Comparison of ENCODE assay signal across 8 cellular contexts in genomic region chr17:17921192-17922082, GRCh38. TPM values are rescaled to one million over a fixed set of nuclear protein-coding genes. Genes with fewer than 3 reads are reported as not detected.
A peak's percentile ranks its signal among the peaks of the same experiment; 100 is the strongest.
DNase-seq lines count a peak whose midpoint lies in the region; ATAC-seq and TF ChIP-seq lines count a peak whose summit lies in the region.

No MANE protein-coding gene starts in this region.

- no peaks in the 10 kb centered on the region for H4K20me1 ChIP-seq in GM23338 (replicated peaks; ENCODE audit: insufficient read depth)

- ATAC-seq in GM23338 (peak; percentile 68), GM19463 (IDR thresholded peaks at IDR 0.05; ENCODE audit: unreplicated experiment) (no peak)

- H3K27me3 ChIP-seq in GM23338 (ENCODE audit: insufficient read depth): no peaks in the 10 kb centered on the region

- peak; percentile 90 for DNase-seq in GM23338 (ENCODE audit: low spot score)
- DNase-seq in SW 1271 (lab: John Stamatoyannopoulos, UW): peak; percentile 89 to 98
- peak; percentile 91 to 95 for DNase-seq in foreskin fibroblast
- DNase-seq in nucleus accumbens (lab: John Stamatoyannopoulos, UW): peak in 43 of 56 donors; percentile 30 to 80 (median 53)
- no peak for DNase-seq in D341Med (ENCODE audit: low spot score)
- no peak for DNase-seq in SHP77 (lab: John Stamatoyannopoulos, UW)
- no peak for DNase-seq in DMS153 treated with DMSO at 0.1 percent for 48 hours (lab: John Stamatoyannopoulos, UW; ENCODE audit: unreplicated experiment)

- H3K27me3 Mint-ChIP-seq in GM23338 (ENCODE audit: insufficient read depth, low read depth, poor library complexity): peaks cover 13% of the 10 kb centered on the region

- peak overlapping the region; percentile 70 for H3K4me2 ChIP-seq in GM23338

- H3K27ac ChIP-seq in GM23338 (ENCODE audit: low read depth): peak overlapping the region; percentile 95

- H3K9me3 Mint-ChIP-seq in GM23338: no peaks in the 10 kb centered on the region

- H3F3A ChIP-seq in GM23338 (replicated peaks; ENCODE audit: low read depth): peaks cover 10% of the 10 kb centered on the region; the same call in 1 of the 2 replicates

- peaks cover 23% of the 10 kb centered on the region for H3K4me1 ChIP-seq in GM23338 (ENCODE audit: insufficient read depth)

- H3K36me3 Mint-ChIP-seq in GM23338 (ENCODE audit: low read depth): no peaks in the 10 kb centered on the region

- no peaks in the 10 kb centered on the region for H3K9me2 ChIP-seq in GM23338 (ENCODE audit: insufficient read depth)

- H3K36me3 ChIP-seq in GM23338 (ENCODE audit: insufficient read depth): no peaks in the 10 kb centered on the region

- H3K4me1 Mint-ChIP-seq in GM23338: peaks cover 30% of the 10 kb centered on the region

- TF ChIP-seq CTCF in GM23338 (conservative IDR thresholded peaks at IDR 0.05; ENCODE audit: low read depth in 2 of 2): peak in 1 of 2 experiments; percentile 40; a peak in 2 of 4 replicates
- no peak for TF ChIP-seq CTCF in foreskin fibroblast (IDR thresholded peaks at IDR 0.05; ENCODE audit: low read depth, low read length)

- no peaks in the 10 kb centered on the region for H3K79me2 ChIP-seq in GM23338 (replicated peaks; ENCODE audit: insufficient read depth)

- H3K27ac Mint-ChIP-seq in GM23338: peak overlapping the region; percentile 86

- no peak overlapping the region for H2AFZ ChIP-seq in GM23338

- peak overlapping the region; percentile 32 for H3K4me3 Mint-ChIP-seq in GM23338

- peak overlapping the region; percentile 20; the same call in 1 of the 2 replicates for H3K4me3 ChIP-seq in GM23338
- no peak overlapping the region for H3K4me3 ChIP-seq in foreskin fibroblast (ENCODE audit: low read depth in 1 of 2, low read length in 2 of 2)

TF ChIP-seq in GM23338, 12 proteins besides CTCF, POLR2A, EP300 and RAD21:
- no peak for TF ChIP-seq EZH2phosphoT487 (IDR thresholded peaks at IDR 0.05; ENCODE audit: unreplicated experiment)
- no peak for TF ChIP-seq REST (IDR thresholded peaks at IDR 0.05; ENCODE audit: unreplicated experiment)
- no peak for TF ChIP-seq JUNB (IDR thresholded peaks at IDR 0.05; ENCODE audit: unreplicated experiment)
- no peak for TF ChIP-seq STAT1 (IDR thresholded peaks at IDR 0.05; ENCODE audit: unreplicated experiment)
- TF ChIP-seq EZH2 (IDR thresholded peaks at IDR 0.05; ENCODE audit: low read depth, unreplicated experiment): no peak
- TF ChIP-seq CREB1 (CRISPR knock-in tag; IDR thresholded peaks at IDR 0.05; ENCODE audit: low read depth): no peak; the same call in 1 of the 2 replicates
- no peak for TF ChIP-seq ZNF331 (CRISPR knock-in tag; IDR thresholded peaks at IDR 0.05; ENCODE audit: low read depth)
- TF ChIP-seq, protein P1, sequence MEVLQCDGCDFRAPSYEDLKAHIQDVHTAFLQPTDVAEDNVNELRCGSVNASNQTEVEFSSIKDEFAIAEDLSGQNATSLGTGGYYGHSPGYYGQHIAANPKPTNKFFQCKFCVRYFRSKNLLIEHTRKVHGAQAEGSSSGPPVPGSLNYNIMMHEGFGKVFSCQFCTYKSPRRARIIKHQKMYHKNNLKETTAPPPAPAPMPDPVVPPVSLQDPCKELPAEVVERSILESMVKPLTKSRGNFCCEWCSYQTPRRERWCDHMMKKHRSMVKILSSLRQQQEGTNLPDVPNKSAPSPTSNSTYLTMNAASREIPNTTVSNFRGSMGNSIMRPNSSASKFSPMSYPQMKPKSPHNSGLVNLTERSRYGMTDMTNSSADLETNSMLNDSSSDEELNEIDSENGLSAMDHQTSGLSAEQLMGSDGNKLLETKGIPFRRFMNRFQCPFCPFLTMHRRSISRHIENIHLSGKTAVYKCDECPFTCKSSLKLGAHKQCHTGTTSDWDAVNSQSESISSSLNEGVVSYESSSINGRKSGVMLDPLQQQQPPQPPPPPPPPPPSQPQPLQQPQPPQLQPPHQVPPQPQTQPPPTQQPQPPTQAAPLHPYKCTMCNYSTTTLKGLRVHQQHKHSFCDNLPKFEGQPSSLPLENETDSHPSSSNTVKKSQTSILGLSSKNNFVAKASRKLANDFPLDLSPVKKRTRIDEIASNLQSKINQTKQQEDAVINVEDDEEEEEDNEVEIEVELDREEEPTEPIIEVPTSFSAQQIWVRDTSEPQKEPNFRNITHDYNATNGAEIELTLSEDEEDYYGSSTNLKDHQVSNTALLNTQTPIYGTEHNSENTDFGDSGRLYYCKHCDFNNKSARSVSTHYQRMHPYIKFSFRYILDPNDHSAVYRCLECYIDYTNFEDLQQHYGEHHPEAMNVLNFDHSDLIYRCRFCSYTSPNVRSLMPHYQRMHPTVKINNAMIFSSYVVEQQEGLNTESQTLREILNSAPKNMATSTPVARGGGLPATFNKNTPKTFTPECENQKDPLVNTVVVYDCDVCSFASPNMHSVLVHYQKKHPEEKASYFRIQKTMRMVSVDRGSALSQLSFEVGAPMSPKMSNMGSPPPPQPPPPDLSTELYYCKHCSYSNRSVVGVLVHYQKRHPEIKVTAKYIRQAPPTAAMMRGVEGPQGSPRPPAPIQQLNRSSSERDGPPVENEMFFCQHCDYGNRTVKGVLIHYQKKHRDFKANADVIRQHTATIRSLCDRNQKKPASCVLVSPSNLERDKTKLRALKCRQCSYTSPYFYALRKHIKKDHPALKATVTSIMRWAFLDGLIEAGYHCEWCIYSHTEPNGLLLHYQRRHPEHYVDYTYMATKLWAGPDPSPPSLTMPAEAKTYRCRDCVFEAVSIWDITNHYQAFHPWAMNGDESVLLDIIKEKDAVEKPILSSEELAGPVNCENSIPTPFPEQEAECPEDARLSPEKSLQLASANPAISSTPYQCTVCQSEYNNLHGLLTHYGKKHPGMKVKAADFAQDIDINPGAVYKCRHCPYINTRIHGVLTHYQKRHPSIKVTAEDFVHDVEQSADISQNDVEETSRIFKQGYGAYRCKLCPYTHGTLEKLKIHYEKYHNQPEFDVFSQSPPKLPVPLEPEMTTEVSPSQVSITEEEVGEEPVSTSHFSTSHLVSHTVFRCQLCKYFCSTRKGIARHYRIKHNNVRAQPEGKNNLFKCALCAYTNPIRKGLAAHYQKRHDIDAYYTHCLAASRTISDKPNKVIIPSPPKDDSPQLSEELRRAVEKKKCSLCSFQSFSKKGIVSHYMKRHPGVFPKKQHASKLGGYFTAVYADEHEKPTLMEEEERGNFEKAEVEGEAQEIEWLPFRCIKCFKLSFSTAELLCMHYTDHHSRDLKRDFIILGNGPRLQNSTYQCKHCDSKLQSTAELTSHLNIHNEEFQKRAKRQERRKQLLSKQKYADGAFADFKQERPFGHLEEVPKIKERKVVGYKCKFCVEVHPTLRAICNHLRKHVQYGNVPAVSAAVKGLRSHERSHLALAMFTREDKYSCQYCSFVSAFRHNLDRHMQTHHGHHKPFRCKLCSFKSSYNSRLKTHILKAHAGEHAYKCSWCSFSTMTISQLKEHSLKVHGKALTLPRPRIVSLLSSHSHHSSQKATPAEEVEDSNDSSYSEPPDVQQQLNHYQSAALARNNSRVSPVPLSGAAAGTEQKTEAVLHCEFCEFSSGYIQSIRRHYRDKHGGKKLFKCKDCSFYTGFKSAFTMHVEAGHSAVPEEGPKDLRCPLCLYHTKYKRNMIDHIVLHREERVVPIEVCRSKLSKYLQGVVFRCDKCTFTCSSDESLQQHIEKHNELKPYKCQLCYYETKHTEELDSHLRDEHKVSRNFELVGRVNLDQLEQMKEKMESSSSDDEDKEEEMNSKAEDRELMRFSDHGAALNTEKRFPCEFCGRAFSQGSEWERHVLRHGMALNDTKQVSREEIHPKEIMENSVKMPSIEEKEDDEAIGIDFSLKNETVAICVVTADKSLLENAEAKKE (CRISPR knock-in tag; IDR thresholded peaks at IDR 0.05): no peak
- no peak for TF ChIP-seq ZNF114 (CRISPR knock-in tag; IDR thresholded peaks at IDR 0.05)
- no peak for TF ChIP-seq POLR2AphosphoS5 (IDR thresholded peaks at IDR 0.05; ENCODE audit: low read depth)
- TF ChIP-seq NANOG (IDR thresholded peaks at IDR 0.05; ENCODE audit: borderline replicate concordance): no peak
- no peak for TF ChIP-seq ETS1 (IDR thresholded peaks at IDR 0.05)
TF ChIP-seq in GM23338: peak in this region for 0.

RNA-seq across cellular contexts. Expression of gene TOM1L2, which starts 50.8 kb away (rescaled TPM):
- total RNA-seq in GM23338 (2014; rRNA removed; shearing (Covaris generic)): 3.0 and 3.3 TPM in 2 replicates
- polyA plus RNA-seq in GM23338 (2016; fragmentation: Nextera tagmentation; extraction: Ambion mirVana): 1.7 and 3.3 TPM in 2 replicates

RNA-seq across cellular contexts. Expression of gene DRC3, which starts 51.2 kb away (rescaled TPM):
- total RNA-seq in GM23338 (2014; rRNA removed; shearing (Covaris generic)): not detected in 2 replicates
- 0.42 and 1.1 TPM in 2 replicates for polyA plus RNA-seq in GM23338 (2016; fragmentation: Nextera tagmentation; extraction: Ambion mirVana)

Comparison
In these comparisons a context has a peak if more than half of its experiments do, and no peak if none do; other contexts are left out.
1. DNase-seq: peak in GM23338 (single experiment), SW 1271 (2 of 2), foreskin fibroblast (2 of 2) and nucleus accumbens (43 of 56); none in D341Med (single experiment), SHP77 (0 of 2) and DMS153 treated with DMSO at 0.1 percent for 48 hours (single experiment).